Comparison of ENCODE assay signal across 24 cellular contexts in genomic region chr10:69840773-69841172, GRCh38. TPM values are rescaled to one million over a fixed set of nuclear protein-coding genes. Genes with fewer than 3 reads are reported as not detected.
"Had no signal": no experiment of that assay in that cellular context is flagged by ENCODE, and none has a peak within 500 bp of the region (broad histone marks: within the 10 kb centered on the region; RNA-seq: fewer than 3 reads in every experiment).

No MANE protein-coding gene starts in this region.

- H3K36me3 Mint-ChIP-seq: activated naive CD8-positive, alpha-beta T cell treated with anti-CD3 and anti-CD28 coated beads, Interleukin-2, amount 10 ng/mL, durations not matched to agents 7 days and 5 days had no signal

- H3K9me3 ChIP-seq: adrenal gland, breast epithelium, Peyer's patch had no signal

- H3K9me3 Mint-ChIP-seq: activated CD8-positive, alpha-beta T cell treated with anti-CD3 and anti-CD28 coated beads for 36 hours; activated naive CD8-positive, alpha-beta T cell treated with anti-CD3 and anti-CD28 coated beads, Interleukin-2, amount 10 ng/mL, durations not matched to agents 7 days and 5 days; central memory CD8-positive, alpha-beta T cell had no signal

- H3K4me1 Mint-ChIP-seq: activated naive CD8-positive, alpha-beta T cell treated with anti-CD3 and anti-CD28 coated beads, Interleukin-2, amount 10 ng/mL, durations not matched to agents 7 days and 5 days; central memory CD8-positive, alpha-beta T cell had no signal

- H3K4me3 Mint-ChIP-seq: activated CD8-positive, alpha-beta T cell treated with anti-CD3 and anti-CD28 coated beads for 36 hours; activated naive CD8-positive, alpha-beta T cell treated with anti-CD3 and anti-CD28 coated beads, Interleukin-2, amount 10 ng/mL, durations not matched to agents 7 days and 5 days; central memory CD8-positive, alpha-beta T cell had no signal

- H3K27ac Mint-ChIP-seq: activated CD8-positive, alpha-beta T cell treated with anti-CD3 and anti-CD28 coated beads for 36 hours; activated naive CD8-positive, alpha-beta T cell treated with anti-CD3 and anti-CD28 coated beads, Interleukin-2, amount 10 ng/mL, durations not matched to agents 7 days and 5 days had no signal

- H3K4me1 ChIP-seq: breast epithelium had no signal

- H3K27me3 ChIP-seq: adrenal gland, breast epithelium, Peyer's patch had no signal

- H3K27ac ChIP-seq: adrenal gland, breast epithelium, Peyer's patch, RWPE1 had no signal

- H3K36me3 ChIP-seq: adrenal gland, breast epithelium, Peyer's patch had no signal

- ATAC-seq: activated CD4-positive, CD25-positive, alpha-beta regulatory T cell treated with anti-CD3 and anti-CD28 coated beads, Interleukin-2, amount 50 U/mL, for 24 hours; activated CD8-positive, alpha-beta T cell treated with anti-CD3 and anti-CD28 coated beads for 36 hours; K562 had no signal

- DNase-seq: activated CD4-positive, alpha-beta T cell treated with anti-CD3 and anti-CD28 coated beads for 4 hours; activated CD8-positive, alpha-beta memory T cell treated with anti-CD3 and anti-CD28 coated beads, Interleukin-2, amount 50 U/mL, for 4 hours; activated CD8-positive, alpha-beta T cell treated with anti-CD3 and anti-CD28 coated beads for 36 hours; activated naive CD4-positive, alpha-beta T cell treated with anti-CD3 and anti-CD28 coated beads, Interleukin-2, amount 50 U/mL, for 16 hours; activated naive CD8-positive, alpha-beta T cell treated with anti-CD3 and anti-CD28 coated beads, Interleukin-2, amount 10 ng/mL, durations not matched to agents 7 days and 5 days; adrenal gland; anterior cingulate cortex; Karpas-422; MM.1S; NCI-H1105 treated with DMSO at 0.1 percent for 48 hours; NCI-H146; NCI-H187 treated with DMSO at 0.1 percent for 48 hours; NCI-H2081 treated with DMSO at 0.1 percent for 48 hours; NCI-H446; NCI-H524; Peyer's patch; SHP77; T-helper 1 cell had no signal

- H3K4me3 ChIP-seq: adrenal gland, breast epithelium, K562, Peyer's patch had no signal

RNA-seq across cellular contexts. Expression of gene COL13A1, which starts 39.1 kb away (rescaled TPM):
- total RNA-seq: activated CD8-positive, alpha-beta T cell treated with anti-CD3 and anti-CD28 coated beads for 36 hours; activated naive CD8-positive, alpha-beta T cell treated with anti-CD3 and anti-CD28 coated beads, Interleukin-2, amount 10 ng/mL, durations not matched to agents 7 days and 5 days; K562; T-helper 2 cell treated with Interferon-gamma antibody and Interleukin-4, amounts not matched to agents 100 ng/mL and 5 ng/mL, for 36 hours had no signal
- polyA plus RNA-seq: K562 had no signal
